ENCODE assay signal across 17 cellular contexts in genomic region chr2:76080154-76080553, GRCh38.
DNase-seq lines count a peak whose midpoint lies in the region; ATAC-seq, FAIRE-seq and TF ChIP-seq lines count a peak whose summit lies in the region.
"Had no signal": no experiment of that assay in that cellular context is flagged by ENCODE, and none has a peak within 500 bp of the region (broad histone marks: within the 10 kb centered on the region; RNA-seq: fewer than 3 reads in every experiment).

No MANE protein-coding gene starts in this region.

- H3K36me3 ChIP-seq in HepG2 (replicated peaks in 1 of 2; ENCODE audit: control insufficient read depth in 1 of 2, insufficient read depth in 2 of 2, low read length in 2 of 2) (no peaks in the 10 kb centered on the region), right lobe of liver (no peaks in the 10 kb centered on the region)

- ATAC-seq in HepG2 (peak; percentile 88), right lobe of liver (no peak)
- ATAC-seq: Right ventricle myocardium inferior had no signal

- intact Hi-C loops in HepG2 (cut with micrococcal nuclease; ENCODE audit: unreplicated experiment), result loop anchor here (1.0 kb wide), 1 partner anchor 519 kb away; no protein-coding TSS in a partner anchor
- intact Hi-C loops in right lobe of liver (cut with DNase I), result no loop called here

- no peak overlapping the region for H3K4me2 ChIP-seq in HepG2 (ENCODE audit: low read depth, low read length)
- H3K4me2 ChIP-seq: SK-N-SH had no signal

- FAIRE-seq in HepG2 (lab: Jason Lieb, UNC), result no peak
- FAIRE-seq: H54 had no signal

- H3K27me3 ChIP-seq in HepG2 (ENCODE audit: control insufficient read depth in 1 of 2, insufficient read depth in 2 of 2, low read length in 2 of 2) (no peaks in the 10 kb centered on the region), right lobe of liver (no peaks in the 10 kb centered on the region)

- H3K4me1 ChIP-seq in HepG2 (ENCODE audit: insufficient read depth, low read length) (no peaks in the 10 kb centered on the region), right lobe of liver (no peaks in the 10 kb centered on the region)

- DNase-seq in HepG2 (ENCODE audit: low spot score), result peak; percentile 3
- no peak for DNase-seq in right lobe of liver
- peak; percentile 5 for DNase-seq in SK-MEL-5 (ENCODE audit: low read depth, low spot score)
- DNase-seq in islet precursor cell, result peak; percentile 58
- DNase-seq in ureter (ENCODE audit: low spot score), result no peak
- no peak for DNase-seq in NCI-H2171 treated with DMSO at 0.1 percent for 48 hours (lab: John Stamatoyannopoulos, UW)
- DNase-seq in GM19238 (ENCODE audit: insufficient read length, low spot score), result no peak
- DNase-seq: AML-193; CD4-positive, CD25-positive, alpha-beta regulatory T cell; IMR-90; Kasumi-1; NCI-H1417 treated with DMSO at 0.1 percent for 48 hours; NCI-H2081; NCI-H226; SK-N-SH had no signal

- H4K20me1 ChIP-seq in HepG2 (ENCODE audit: insufficient read depth, low read length), result no peaks in the 10 kb centered on the region

- TF ChIP-seq EP300 in HepG2 (IDR thresholded peaks at IDR 0.05; ENCODE audit: low read depth in 2 of 2, low read length in 2 of 2) (no peak), HepG2 (CRISPR knock-in tag; IDR thresholded peaks at IDR 0.05; ENCODE audit: borderline replicate concordance) (no peak)

- no peak overlapping the region for H2AFZ ChIP-seq in HepG2 (ENCODE audit: low read length)

- no peaks in the 10 kb centered on the region for H3K79me2 ChIP-seq in HepG2 (ENCODE audit: insufficient read depth, low read length)

- H3K4me3 ChIP-seq in HepG2 (replicated peaks in 1 of 3; ENCODE audit: insufficient read depth in 1 of 3, low read depth in 2 of 3, low read length in 3 of 3), result no peak overlapping the region
- no peak overlapping the region for H3K4me3 ChIP-seq in right lobe of liver

- H3K27ac ChIP-seq in HepG2 (ENCODE audit: extremely low read length, insufficient read depth, low read length), result no peak overlapping the region
- no peak overlapping the region for H3K27ac ChIP-seq in right lobe of liver

- TF ChIP-seq CTCF in HepG2 (CRISPR knock-in tag; IDR thresholded peaks at IDR 0.05), result peak; percentile 46; the same call in 1 of the 2 replicates
- TF ChIP-seq CTCF in right lobe of liver (IDR thresholded peaks at IDR 0.05), result no peak

- TF ChIP-seq RAD21 in HepG2 (CRISPR knock-in tag; IDR thresholded peaks at IDR 0.05), result no peak

- TF ChIP-seq POLR2A in HepG2 (IDR thresholded peaks at IDR 0.05; ENCODE audit: insufficient read depth in 1 of 2, low read depth in 2 of 2, low read length in 2 of 2), result no peak
- TF ChIP-seq POLR2A in right lobe of liver (IDR thresholded peaks at IDR 0.05), result no peak

- POLR2A ChIA-PET in HepG2 (lab: Yijun Ruan, JAX), result no interaction called here

- H3K9me3 ChIP-seq in HepG2 (ENCODE audit: low read length) (no peaks in the 10 kb centered on the region), right lobe of liver (no peaks in the 10 kb centered on the region)
- H3K9me3 ChIP-seq: SK-N-SH had no signal

- in situ Hi-C loops in HepG2 (cut with HindIII; ENCODE audit: extremely low pct_ligation_motif_present, low pct_unique_long_range_greater_than_20kb), result no loop called here
- in situ Hi-C loops in SK-MEL-5 (cut with HindIII; ENCODE audit: low pct_unique_long_range_greater_than_20kb, low sequenced_read_pairs), result no loop called here

- 0% methylated on average over 2 of the region's 2 CpGs for WGBS in HepG2 (ENCODE audit: low lambda C conversion rate)
- WGBS in right lobe of liver (ENCODE audit: insufficient coverage, low coverage, low lambda C conversion rate, missing lambda C conversion rate), result 17% methylated on average over 2 of the region's 2 CpGs

- no peak overlapping the region for H3K9ac ChIP-seq in HepG2 (ENCODE audit: insufficient read depth, low read depth, low read length)
- H3K9ac ChIP-seq: SK-N-SH had no signal

- CTCF ChIA-PET in HepG2 (lab: Yijun Ruan, JAX; ENCODE audit: low intra/inter-chr PET ratio, low total read pairs), result no interaction called here

- no TSS peak for BruUV-seq in HepG2 (replicated peaks; lab: Mats Ljungman, UMichigan)

TF ChIP-seq in HepG2, 621 proteins besides CTCF, POLR2A, EP300 and RAD21:
- TF ChIP-seq STAG1 (CRISPR knock-in tag; IDR thresholded peaks at IDR 0.05) (peak; percentile 58), RARG (CRISPR knock-in tag; IDR thresholded peaks at IDR 0.05; ENCODE audit: low read depth) (no peak)

Comparison
In these comparisons a context has a peak if more than half of its experiments do, and no peak if none do; other contexts are left out.
1. DNase-seq: peak in HepG2 (single experiment), SK-MEL-5 (single experiment) and islet precursor cell (single experiment); none in right lobe of liver (0 of 3), ureter (single experiment), NCI-H2171 treated with DMSO at 0.1 percent for 48 hours (single experiment) and GM19238 (single experiment).